ENCODE assay signal across 7 cellular contexts in genomic region chr14:92586001-92586947, GRCh38.
DNase-seq lines count a peak whose midpoint lies in the region; ATAC-seq and TF ChIP-seq lines count a peak whose summit lies in the region.

No MANE protein-coding gene starts in this region.

- WGBS in aorta, 2 donors = 2 to 4% methylated on average over 9 of the region's 9 CpGs

- peak; percentile 95 for DNase-seq in M059J (ENCODE audit: low read depth)
- DNase-seq in ascending aorta (ENCODE audit: low spot score in 2 of 2) = peak in 1 of 2 donors; percentile 92
- peak; percentile 25 to 50 for DNase-seq in lung microvascular endothelial cell (ENCODE audit: low read depth in 2 of 2)
- DNase-seq in aorta = peak; percentile 80 to 85
- DNase-seq in nucleus accumbens (lab: John Stamatoyannopoulos, UW) = no peak

- H3K27me3 ChIP-seq in ascending aorta (no peaks in the 10 kb centered on the region), aorta (ENCODE audit: control insufficient read depth in 1 of 2, insufficient read depth in 2 of 2, low read length in 1 of 2) (no peaks in the 10 kb centered on the region)

- intact Hi-C loops in ascending aorta (cut with DNase I) = loop anchor here (1.0 to 2.0 kb wide), 5 partner anchors 17 to 75 kb away; no protein-coding TSS in a partner anchor
- intact Hi-C loops in aorta (cut with DNase I) = loop anchor here (2.0 to 5.0 kb wide), 4 partner anchors 17 to 74 kb away; partner anchors contain the start of gene RIN3 (in 1 of the 2)

- H3K27ac ChIP-seq in ascending aorta (peak overlapping the region; percentile 91 to 95), aorta (ENCODE audit: low read depth in 1 of 2, low read length in 2 of 2) (peak overlapping the region; percentile 91 to 98)

- H3K4me1 ChIP-seq in ascending aorta (peaks cover 13 to 51% of the 10 kb centered on the region in 2 donors), aorta (ENCODE audit: control insufficient read depth in 1 of 2, insufficient read depth in 2 of 2, low read length in 2 of 2) (peaks cover 6 to 16% of the 10 kb centered on the region in 2 donors)

- TF ChIP-seq CTCF in ascending aorta (IDR thresholded peaks at IDR 0.05) = no peak

- no peak overlapping the region for H3K4me3 ChIP-seq in ascending aorta
- no peak overlapping the region for H3K4me3 ChIP-seq in aorta (ENCODE audit: low read length in 2 of 2)

- ATAC-seq in GM18861 (IDR thresholded peaks at IDR 0.05; ENCODE audit: unreplicated experiment) = peak; percentile 36
- ATAC-seq in aorta (ENCODE audit: low FRiP score) = peak; percentile 87
- no peak for ATAC-seq in HG03342 (IDR thresholded peaks at IDR 0.05; ENCODE audit: unreplicated experiment)

- H3K9me3 ChIP-seq in ascending aorta (no peaks in the 10 kb centered on the region), aorta (ENCODE audit: control insufficient read depth, low read length) (no peaks in the 10 kb centered on the region)

- no peaks in the 10 kb centered on the region for H3K36me3 ChIP-seq in ascending aorta
- peaks cover 0 to 1% of the 10 kb centered on the region in 2 donors for H3K36me3 ChIP-seq in aorta (ENCODE audit: control insufficient read depth in 1 of 2, insufficient read depth in 2 of 2, low read length in 1 of 2)

Comparison
In these comparisons a context has a peak if more than half of its experiments do, and no peak if none do; other contexts are left out.
1. DNase-seq: peak in M059J (single experiment), lung microvascular endothelial cell (2 of 2) and aorta (2 of 2); none in nucleus accumbens (0 of 56).